24 cellular contexts compared by ENCODE assay signal in genomic region chr1:205510308-205510950, GRCh38. TPM values are rescaled to one million over a fixed set of nuclear protein-coding genes. Genes with fewer than 3 reads are reported as not detected.
DNase-seq lines count a peak whose midpoint lies in the region; ATAC-seq, FAIRE-seq and TF ChIP-seq lines count a peak whose summit lies in the region.
"Had no signal": no experiment of that assay in that cellular context is flagged by ENCODE, and none has a peak within 500 bp of the region (broad histone marks: within the 10 kb centered on the region; RNA-seq: fewer than 3 reads in every experiment).

No MANE protein-coding gene starts in this region.

- intact Hi-C loops in kidney (cut with DNase I) = no loop called here

- H3K4me1 ChIP-seq in OCI-LY3 (ENCODE audit: low read length) (peaks cover 34% of the 10 kb centered on the region), kidney (ENCODE audit: control insufficient read depth in 1 of 2, insufficient read depth in 1 of 2, low read depth in 1 of 2, low read length in 2 of 2) (peaks cover 22 to 37% of the 10 kb centered on the region in 2 donors)
- H3K4me1 ChIP-seq: HAP-1 had no signal

- H3K4me2 ChIP-seq in OCI-LY3 (ENCODE audit: low read length) = peak overlapping the region; percentile 47
- H3K4me2 ChIP-seq: smooth muscle cell had no signal

- H3K4me3 ChIP-seq in OCI-LY3 (ENCODE audit: low read length) (no peak overlapping the region), kidney (ENCODE audit: low read length in 2 of 2) (no peak overlapping the region)
- H3K4me3 ChIP-seq: HAP-1, smooth muscle cell, thoracic aorta had no signal

- H2AFZ ChIP-seq in OCI-LY3 (ENCODE audit: low read depth, low read length) = no peak overlapping the region

- no peak for FAIRE-seq in kidney (lab: Jason Lieb, UNC)
- FAIRE-seq: keratinocyte, TTC549 had no signal

- DNase-seq in caudate nucleus (lab: John Stamatoyannopoulos, UW) (peak in 1 of 61 donors; percentile 51), kidney (peak; percentile 53), superior temporal gyrus (ENCODE audit: extremely low spot score) (peak; percentile 16)
- DNase-seq: activated CD8-positive, alpha-beta T cell treated with anti-CD3 and anti-CD28 coated beads for 36 hours; activated effector memory CD4-positive, alpha-beta T cell treated with anti-CD3 and anti-CD28 coated beads, Interleukin-2, amount 50 U/mL, for 16 hours; activated T-cell treated with anti-CD3 and anti-CD28 coated beads for 4 hours; CD4-positive, CD25-positive, alpha-beta regulatory T cell; dermis blood vessel endothelial cell; NCI-H1105 treated with DMSO at 0.1 percent for 48 hours; NCI-H774; PC-3; T-cell had no signal

- H3K27ac ChIP-seq in OCI-LY3 (ENCODE audit: low read length) = no peak overlapping the region
- H3K27ac ChIP-seq in caudate nucleus (ENCODE audit: low read depth, low read length) = peak overlapping the region; percentile 68
- H3K27ac ChIP-seq in kidney (ENCODE audit: low read depth in 2 of 2, low read length in 2 of 2) = no peak overlapping the region

- no peaks in the 10 kb centered on the region for H4K20me1 ChIP-seq in OCI-LY3 (ENCODE audit: insufficient read depth, low read length)

- H3K9ac ChIP-seq in OCI-LY3 (ENCODE audit: low read length) (no peak overlapping the region), kidney (ENCODE audit: low read length in 2 of 2) (no peak overlapping the region)

- H3K9me3 ChIP-seq in OCI-LY3 (ENCODE audit: insufficient read depth, low read length) (no peaks in the 10 kb centered on the region), kidney (ENCODE audit: control insufficient read depth in 1 of 2, low read length in 2 of 2) (no peaks in the 10 kb centered on the region)
- H3K9me3 ChIP-seq: HAP-1, thoracic aorta had no signal

- TF ChIP-seq CTCF in OCI-LY3 (IDR thresholded peaks at IDR 0.05; ENCODE audit: low read depth, low read length) = no peak
- TF ChIP-seq CTCF in kidney (IDR thresholded peaks at IDR 0.05; ENCODE audit: borderline replicate concordance, extremely low read depth, insufficient read depth) = no peak

- H3K36me3 ChIP-seq in OCI-LY3 (replicated peaks; ENCODE audit: low read depth, low read length) (no peaks in the 10 kb centered on the region), kidney (ENCODE audit: control insufficient read depth in 1 of 2, insufficient read depth in 2 of 2, low read length in 2 of 2) (no peaks in the 10 kb centered on the region)
- H3K36me3 ChIP-seq: HAP-1, thoracic aorta had no signal

- no peak for ATAC-seq in GM18861 (IDR thresholded peaks at IDR 0.05; ENCODE audit: unreplicated experiment)
- no peak for ATAC-seq in GM18868 (IDR thresholded peaks at IDR 0.05; ENCODE audit: unreplicated experiment)
- no peak for ATAC-seq in HG03342 (IDR thresholded peaks at IDR 0.05; ENCODE audit: unreplicated experiment)
- ATAC-seq: activated CD4-positive, CD25-positive, alpha-beta regulatory T cell treated with anti-CD3 and anti-CD28 coated beads, Interleukin-2, amount 50 U/mL, for 24 hours; activated CD8-positive, alpha-beta T cell treated with anti-CD3 and anti-CD28 coated beads for 36 hours; PC-3; T-cell had no signal

- 0 out of 2 replicates have a peak, but pooled peaks cover 6% of the 10 kb centered on the region for H3K27me3 ChIP-seq in OCI-LY3 (ENCODE audit: low read depth, low read length)

- no peaks in the 10 kb centered on the region for H3K79me2 ChIP-seq in OCI-LY3 (ENCODE audit: low read length)

RNA-seq across cellular contexts. Expression of gene CDK18, which starts 6.0 kb away (rescaled TPM):
- total RNA-seq in kidney = 25.7 TPM
- 36.3 TPM for polyA plus RNA-seq in kidney (ENCODE audit: insufficient read depth, low read depth, low replicate concordance)
- polyA plus RNA-seq: CD4-positive, CD25-positive, alpha-beta regulatory T cell had no signal

RNA-seq across cellular contexts. Expression of gene BLACAT1, which starts 54.6 kb away (rescaled TPM):
- total RNA-seq in kidney = 4.3 TPM
- polyA plus RNA-seq in kidney (ENCODE audit: insufficient read depth, low read depth, low replicate concordance) = 0.37 TPM
- total RNA-seq: dermis blood vessel endothelial cell, fibroblast of lung, myocyte, thoracic aorta had no signal
- polyA plus RNA-seq: CD4-positive, CD25-positive, alpha-beta regulatory T cell; fibroblast of lung had no signal
